15 cellular contexts compared by ENCODE assay signal in genomic region chr13:75432045-75432444, GRCh38. TPM values are rescaled to one million over a fixed set of nuclear protein-coding genes. Genes with fewer than 3 reads are reported as not detected.
A peak's percentile ranks its signal among the peaks of the same experiment; 100 is the strongest.
DNase-seq lines count a peak whose midpoint lies in the region; FAIRE-seq and TF ChIP-seq lines count a peak whose summit lies in the region.
"Had no signal": no experiment of that assay in that cellular context is flagged by ENCODE, and none has a peak within 500 bp of the region (broad histone marks: within the 10 kb centered on the region; RNA-seq: fewer than 3 reads in every experiment).

No MANE protein-coding gene starts in this region.

- H3K36me3 ChIP-seq in DOHH2 (ENCODE audit: control insufficient read depth, low read length) (peaks cover 39% of the 10 kb centered on the region), mesenchymal stem cell (ENCODE audit: control insufficient read depth in 1 of 2, insufficient read depth in 2 of 2, low read depth in 1 of 2, low read length in 2 of 2) (no peaks in the 10 kb centered on the region), HAP-1 (replicated peaks) (no peaks in the 10 kb centered on the region)
- H3K36me3 ChIP-seq: breast epithelium, lower lobe of right lung, thoracic aorta, WERI-Rb-1 had no signal

- H4K8ac ChIP-seq in mesenchymal stem cell (ENCODE audit: low read length) = no peak overlapping the region

- peaks cover 31% of the 10 kb centered on the region for H3F3A ChIP-seq in DOHH2 (ENCODE audit: control insufficient read depth, insufficient read depth)

- H2BK5ac ChIP-seq in mesenchymal stem cell (ENCODE audit: low read depth, low read length, poor library complexity, severe bottlenecking) = no peak overlapping the region

- H2BK120ac ChIP-seq in mesenchymal stem cell (ENCODE audit: low read depth, low read length) = no peak overlapping the region

- no peak overlapping the region for H3K9ac ChIP-seq in mesenchymal stem cell (ENCODE audit: low read length)

- WGBS in mesenchymal stem cell = 73% methylated on average over 1 of the region's 2 CpGs

- DNase-seq in HT1080 (ENCODE audit: low read depth) = peak; percentile 31
- DNase-seq in erythroblast (lab: John Stamatoyannopoulos, UW) = peak; percentile 15 to 20
- peak; percentile 47 for DNase-seq in mesenchymal stem cell
- DNase-seq in GM12891 (ENCODE audit: insufficient read length, low spot score) = no peak
- no peak for DNase-seq in RKO (ENCODE audit: low spot score)
- no peak for DNase-seq in HAP-1 (ENCODE audit: low spot score in 2 of 2)
- no peak for DNase-seq in NAMALWA (ENCODE audit: low spot score)
- DNase-seq: activated T-cell treated with anti-CD3 and anti-CD28 coated beads, Interleukin-2, amount 50 U/mL, for 72 hours; CD8-positive, alpha-beta memory T cell; lower lobe of right lung; WERI-Rb-1 had no signal

- H3K4me2 ChIP-seq in DOHH2 (ENCODE audit: low read length) (peak overlapping the region; percentile 86), mesenchymal stem cell (ENCODE audit: low read length, poor library complexity, severe bottlenecking) (no peak overlapping the region)

- no peak overlapping the region for H3K14ac ChIP-seq in mesenchymal stem cell (ENCODE audit: low read length in 2 of 2)

- H3K4me3 ChIP-seq in DOHH2 (ENCODE audit: low read length) = peak overlapping the region; percentile 63
- H3K4me3 ChIP-seq in mesenchymal stem cell (ENCODE audit: insufficient read depth in 1 of 2, low read depth in 1 of 2, low read length in 2 of 2) = no peak overlapping the region
- H3K4me3 ChIP-seq in HAP-1 = no peak overlapping the region
- H3K4me3 ChIP-seq: breast epithelium, lower lobe of right lung, thoracic aorta had no signal

- no peak overlapping the region for H2BK12ac ChIP-seq in mesenchymal stem cell (ENCODE audit: low read length in 2 of 2)

- peaks cover 4% of the 10 kb centered on the region; the same call in 1 of the 2 replicates for H3K9me3 ChIP-seq in DOHH2 (ENCODE audit: control insufficient read depth, insufficient read depth, low read length)
- no peaks in the 10 kb centered on the region for H3K9me3 ChIP-seq in mesenchymal stem cell (ENCODE audit: control insufficient read depth, low read length)
- no peaks in the 10 kb centered on the region for H3K9me3 ChIP-seq in HAP-1
- H3K9me3 ChIP-seq: breast epithelium, lower lobe of right lung, thoracic aorta had no signal

- peak; percentile 72 for TF ChIP-seq CTCF in DOHH2 (IDR thresholded peaks at IDR 0.05; ENCODE audit: low read depth, low read length, poor library complexity, severe bottlenecking)

- FAIRE-seq in GM12891 (lab: Jason Lieb, UNC) = no peak

- H3K79me1 ChIP-seq in mesenchymal stem cell (replicated peaks; ENCODE audit: low read length, poor library complexity, severe bottlenecking) = peaks cover 5% of the 10 kb centered on the region

- no peak overlapping the region for H2AFZ ChIP-seq in mesenchymal stem cell (ENCODE audit: low read depth, low read length)

- H3K18ac ChIP-seq in mesenchymal stem cell (ENCODE audit: low read depth in 1 of 2, low read length in 2 of 2) = no peak overlapping the region

- in situ Hi-C loops in HAP-1 (cut with MboI; ENCODE audit: low sequenced_read_pairs) = no loop called here

- no peak overlapping the region for H3K23ac ChIP-seq in mesenchymal stem cell (ENCODE audit: low read length in 2 of 2)

- no peak overlapping the region for H2AK5ac ChIP-seq in mesenchymal stem cell (ENCODE audit: low read length, severe bottlenecking)

- TF ChIP-seq POLR2A in erythroblast (IDR thresholded peaks at IDR 0.05; ENCODE audit: low read length) (no peak), GM12891 (IDR thresholded peaks at IDR 0.05; ENCODE audit: low read depth, low read length) (no peak)

- no peaks in the 10 kb centered on the region for H4K20me1 ChIP-seq in DOHH2 (ENCODE audit: control insufficient read depth, insufficient read depth, low read depth, low read length)

- no peak overlapping the region for H3K4ac ChIP-seq in mesenchymal stem cell (ENCODE audit: low read depth in 1 of 2, low read length in 2 of 2)

- H3K27ac ChIP-seq in DOHH2 (ENCODE audit: low read depth, low read length) (peak overlapping the region; percentile 97), mesenchymal stem cell (ENCODE audit: low read length, poor library complexity, severe bottlenecking) (no peak overlapping the region)
- H3K27ac ChIP-seq: breast epithelium, lower lobe of right lung, RWPE1, thoracic aorta, WERI-Rb-1 had no signal

- no peak overlapping the region for H4K91ac ChIP-seq in mesenchymal stem cell (ENCODE audit: low read length)

- peaks cover 74% of the 10 kb centered on the region for H3K4me1 ChIP-seq in DOHH2 (ENCODE audit: control insufficient read depth, low read length)
- H3K4me1 ChIP-seq in mesenchymal stem cell (ENCODE audit: control insufficient read depth, insufficient read depth, low read depth, low read length) = no peaks in the 10 kb centered on the region
- peaks cover 5% of the 10 kb centered on the region; the same call in 1 of the 2 replicates for H3K4me1 ChIP-seq in HAP-1
- H3K4me1 ChIP-seq: breast epithelium had no signal

- H3K27me3 ChIP-seq in DOHH2 (ENCODE audit: control insufficient read depth, low read length) (no peaks in the 10 kb centered on the region), mesenchymal stem cell (ENCODE audit: control insufficient read depth in 1 of 2, insufficient read depth in 1 of 2, low read length in 2 of 2) (no peaks in the 10 kb centered on the region), HAP-1 (ENCODE audit: low read depth) (no peaks in the 10 kb centered on the region)
- H3K27me3 ChIP-seq: breast epithelium had no signal

- no peak overlapping the region for H2BK15ac ChIP-seq in mesenchymal stem cell (ENCODE audit: low read depth, poor library complexity, severe bottlenecking)

- H3K9me2 ChIP-seq in DOHH2 (replicated peaks; ENCODE audit: control insufficient read depth, low read length) = no peaks in the 10 kb centered on the region

- peaks cover 100% of the 10 kb centered on the region for H3K79me2 ChIP-seq in DOHH2 (ENCODE audit: control insufficient read depth, low read length)

TF ChIP-seq in GM12891, 5 proteins besides CTCF, POLR2A, EP300 and RAD21:
- TF ChIP-seq SPI1 (IDR thresholded peaks at IDR 0.05; ENCODE audit: low read depth, low read length) (no peak), TAF1 (IDR thresholded peaks at IDR 0.05; ENCODE audit: low read depth, low read length) (no peak), POU2F2 (IDR thresholded peaks at IDR 0.05; ENCODE audit: low read depth, low read length) (no peak), PAX5 (IDR thresholded peaks at IDR 0.05; ENCODE audit: insufficient read depth, low read length, severe bottlenecking) (no peak), POLR2AphosphoS5 (IDR thresholded peaks at IDR 0.05; ENCODE audit: low read depth, low read length) (no peak)
TF ChIP-seq in GM12891: peak in this region for 0.

RNA-seq across cellular contexts. Expression of gene TBC1D4, which starts 49.9 kb away (rescaled TPM):
- 26.2 and 28.2 TPM in 2 replicates for total RNA-seq in HT1080 (2014; rRNA removed; shearing (Covaris generic))
- polyA plus RNA-seq in HT1080 (2015; cell fraction: cytosol; rRNA removed) = 11.5 and 14.3 TPM in 2 replicates
- polyA plus RNA-seq in HT1080 (2015; cell fraction: nucleus; rRNA removed) = 23.7 and 24.3 TPM in 2 replicates
- polyA plus RNA-seq in mesenchymal stem cell (2013, experiment 1 of 2) = 8.0 TPM
- polyA plus RNA-seq in mesenchymal stem cell (2013, experiment 2 of 2) = 6.4 TPM
- polyA plus RNA-seq in GM12891 (2012; ENCODE audit: low read depth, missing spikeins) = 10.0 TPM

Comparison
In these comparisons a context has a peak if more than half of its experiments do, and no peak if none do; other contexts are left out.
1. DNase-seq: peak in HT1080 (single experiment), erythroblast (2 of 2) and mesenchymal stem cell (single experiment); none in GM12891 (single experiment), RKO (single experiment), HAP-1 (0 of 2) and NAMALWA (single experiment).